20 cellular contexts compared by ENCODE assay signal in the genomic region with DNA sequence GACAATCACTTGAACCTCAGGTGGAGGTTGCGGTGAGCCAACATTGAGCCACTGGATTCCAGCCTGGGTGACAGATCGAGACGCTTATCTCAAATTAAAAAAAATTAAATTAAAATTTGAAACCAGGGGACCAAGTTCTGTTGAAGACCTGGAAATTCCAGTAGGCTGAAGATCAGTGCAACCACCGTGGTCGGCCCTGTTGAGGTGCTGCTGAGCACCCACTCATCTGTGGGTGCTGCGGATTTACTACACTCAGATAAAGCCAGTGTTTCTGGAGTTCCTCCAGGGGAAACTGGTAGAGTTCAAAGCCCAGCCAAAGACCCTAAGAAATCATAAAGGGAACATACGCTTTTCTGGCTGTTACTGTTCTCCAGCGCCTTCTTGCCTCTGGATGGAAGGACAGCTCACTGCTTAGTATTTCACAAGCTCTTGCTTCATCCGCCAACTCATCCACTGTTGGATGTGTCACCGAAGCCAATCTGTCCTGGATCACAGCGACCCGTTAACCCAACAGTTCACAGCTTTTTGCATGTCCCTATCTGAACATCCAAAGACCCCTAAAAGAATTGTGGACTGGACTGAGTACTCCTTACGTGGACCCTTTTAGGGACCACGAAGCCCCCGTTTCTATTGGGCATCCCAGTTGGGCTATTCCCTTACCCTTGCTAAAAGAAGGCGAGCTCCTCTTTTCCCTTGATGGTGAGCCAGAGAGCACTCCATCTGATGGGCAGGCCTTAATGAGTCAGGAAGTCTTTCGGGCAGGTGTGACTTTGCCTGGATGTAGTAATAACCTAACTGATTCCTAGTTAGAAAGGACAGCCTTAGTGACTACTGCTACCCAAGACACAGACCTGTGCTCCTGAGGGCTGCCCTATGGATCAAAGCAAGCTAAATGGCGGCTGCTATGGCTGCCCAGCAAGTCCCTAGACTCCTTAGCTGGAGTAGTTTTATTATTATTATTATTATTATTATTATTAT. TPM values are rescaled to one million over a fixed set of nuclear protein-coding genes. Genes with fewer than 3 reads are reported as not detected.
DNase-seq lines count a peak whose midpoint lies in the region; ATAC-seq, FAIRE-seq and TF ChIP-seq lines count a peak whose summit lies in the region.
"Had no signal": no experiment of that assay in that cellular context is flagged by ENCODE, and none has a peak within 500 bp of the region (broad histone marks: within the 10 kb centered on the region; RNA-seq: fewer than 3 reads in every experiment).

No MANE protein-coding gene starts in this region.

- H4K20me1 ChIP-seq in osteoblast (ENCODE audit: insufficient read depth, low read length): no peaks in the 10 kb centered on the region

- H3K9me3 Mint-ChIP-seq in effector memory CD8-positive, alpha-beta T cell: no peaks in the 10 kb centered on the region
- H3K9me3 Mint-ChIP-seq: activated naive CD4-positive, alpha-beta T cell treated with anti-CD3 and anti-CD28 coated beads, Interleukin-2, amount 50 U/mL, for 72 hours had no signal

- H3K79me2 ChIP-seq in osteoblast (ENCODE audit: insufficient read depth, low read length): no peaks in the 10 kb centered on the region

- peaks cover 3% of the 10 kb centered on the region for H3K36me3 Mint-ChIP-seq in effector memory CD8-positive, alpha-beta T cell (ENCODE audit: insufficient read depth)
- H3K36me3 Mint-ChIP-seq: activated naive CD4-positive, alpha-beta T cell treated with anti-CD3 and anti-CD28 coated beads, Interleukin-2, amount 50 U/mL, for 72 hours had no signal

- FAIRE-seq in bronchial epithelial cell (lab: Jason Lieb, UNC): no peak
- FAIRE-seq: endometrium, kidney had no signal

- DNase-seq in ELR (ENCODE audit: low read depth): peak; percentile 84
- DNase-seq in NCI-H510A (lab: John Stamatoyannopoulos, UW): peak; percentile 74
- DNase-seq in bronchial epithelial cell (ENCODE audit: low read depth): peak; percentile 30
- peak; percentile 90 for DNase-seq in osteoblast (ENCODE audit: insufficient read length, low spot score, missing footprints)
- no peak for DNase-seq in effector memory CD8-positive, alpha-beta T cell
- no peak for DNase-seq in SK-N-DZ (ENCODE audit: low spot score)
- DNase-seq in stimulated activated CD8-positive, alpha-beta memory T cell treated with anti-CD3 and anti-CD28 coated beads, Interleukin-4, amount 100 ng/mL, for 48 hours: no peak
- no peak for DNase-seq in NCI-H446 (lab: John Stamatoyannopoulos, UW)
- DNase-seq: activated CD4-positive, CD25-positive, alpha-beta regulatory T cell treated with anti-CD3 and anti-CD28 coated beads, Interleukin-2, amount 50 U/mL, for 72 hours; caudate nucleus; glutamatergic neuron; NCI-H1092 treated with DMSO at 0.1 percent for 48 hours; NCI-H2227 treated with DMSO at 0.1 percent for 48 hours; substantia nigra; T-helper 1 cell had no signal

- H3K27ac Mint-ChIP-seq in effector memory CD8-positive, alpha-beta T cell: no peak overlapping the region
- H3K27ac Mint-ChIP-seq: activated naive CD4-positive, alpha-beta T cell treated with anti-CD3 and anti-CD28 coated beads, Interleukin-2, amount 50 U/mL, for 72 hours had no signal

- ATAC-seq in effector memory CD8-positive, alpha-beta T cell (replicated peaks): no peak
- ATAC-seq: activated naive CD4-positive, alpha-beta T cell treated with anti-CD3 and anti-CD28 coated beads, Interleukin-2, amount 50 U/mL, for 72 hours had no signal

- no peaks in the 10 kb centered on the region for H3K9me3 ChIP-seq in osteoblast (ENCODE audit: low read depth, low read length)
- H3K9me3 ChIP-seq: ovary had no signal

- H2AFZ ChIP-seq in osteoblast (ENCODE audit: low read length): no peak overlapping the region

- no peak overlapping the region for H3K4me3 Mint-ChIP-seq in effector memory CD8-positive, alpha-beta T cell

- H3K4me2 ChIP-seq in osteoblast (ENCODE audit: insufficient read depth, low read length): no peak overlapping the region

- H3K36me3 ChIP-seq in bronchial epithelial cell (ENCODE audit: control insufficient read depth, insufficient read depth, low read length) (no peaks in the 10 kb centered on the region), osteoblast (ENCODE audit: insufficient read depth, low read length) (no peaks in the 10 kb centered on the region)
- H3K36me3 ChIP-seq: ovary had no signal

- H3K4me3 ChIP-seq in bronchial epithelial cell (ENCODE audit: low read depth, low read length): no peak overlapping the region
- H3K4me3 ChIP-seq in osteoblast (ENCODE audit: insufficient read depth, low read length): no peak overlapping the region
- H3K4me3 ChIP-seq: ovary had no signal

- no peaks in the 10 kb centered on the region for H3K4me1 ChIP-seq in osteoblast (ENCODE audit: insufficient read depth, low read length)

- no peak overlapping the region for H3K27ac ChIP-seq in osteoblast (ENCODE audit: low read depth, low read length)
- H3K27ac ChIP-seq: ovary had no signal

- H3K27me3 Mint-ChIP-seq in effector memory CD8-positive, alpha-beta T cell: no peaks in the 10 kb centered on the region

- no peaks in the 10 kb centered on the region for H3K27me3 ChIP-seq in bronchial epithelial cell (ENCODE audit: control insufficient read depth, insufficient read depth, low read length)
- peaks cover 6% of the 10 kb centered on the region for H3K27me3 ChIP-seq in osteoblast (ENCODE audit: insufficient read depth, low read length)
- H3K27me3 ChIP-seq: ovary had no signal

- TF ChIP-seq CTCF in bronchial epithelial cell (IDR thresholded peaks at IDR 0.05; ENCODE audit: insufficient read depth, low read length, severe bottlenecking) (no peak), osteoblast (IDR thresholded peaks at IDR 0.05; ENCODE audit: extremely low read depth, low read depth, low read length) (no peak)

- no peaks in the 10 kb centered on the region for H3K4me1 Mint-ChIP-seq in effector memory CD8-positive, alpha-beta T cell (ENCODE audit: low read depth in 2 of 2)

RNA-seq across cellular contexts. Expression of a gene that starts 6.0 kb away (rescaled TPM):
- total RNA-seq in bronchial epithelial cell: not detected in 2 replicates
- not detected in 2 replicates for total RNA-seq in osteoblast
- polyA plus RNA-seq in SK-N-DZ (2014; cell fraction: cytosol; rRNA removed): not detected in 2 replicates
- not detected in 2 replicates for polyA plus RNA-seq in SK-N-DZ (2014; cell fraction: nucleus; rRNA removed)
- total RNA-seq: kidney had no signal
- polyA plus RNA-seq: BJ, ovary had no signal

RNA-seq across cellular contexts. Expression of a gene that starts 34.1 kb away (rescaled TPM):
- total RNA-seq in bronchial epithelial cell: not detected in 2 replicates
- not detected in 2 replicates for total RNA-seq in osteoblast
- polyA plus RNA-seq in SK-N-DZ (2014; cell fraction: cytosol; rRNA removed): not detected in 2 replicates
- polyA plus RNA-seq in SK-N-DZ (2014; cell fraction: nucleus; rRNA removed): not detected in 2 replicates
- total RNA-seq: activated naive CD4-positive, alpha-beta T cell treated with anti-CD3 and anti-CD28 coated beads, Interleukin-2, amount 50 U/mL, for 72 hours; kidney had no signal
- polyA plus RNA-seq: BJ had no signal

Comparison
In these comparisons a context has a peak if more than half of its experiments do, and no peak if none do; other contexts are left out.
1. DNase-seq: peak in ELR (single experiment), NCI-H510A (single experiment), bronchial epithelial cell (single experiment) and osteoblast (single experiment); none in effector memory CD8-positive, alpha-beta T cell (0 of 3), SK-N-DZ (single experiment), stimulated activated CD8-positive, alpha-beta memory T cell treated with anti-CD3 and anti-CD28 coated beads, Interleukin-4, amount 100 ng/mL, for 48 hours (single experiment) and NCI-H446 (0 of 2).